8 cellular contexts compared by ENCODE assay signal in the genomic region with DNA sequence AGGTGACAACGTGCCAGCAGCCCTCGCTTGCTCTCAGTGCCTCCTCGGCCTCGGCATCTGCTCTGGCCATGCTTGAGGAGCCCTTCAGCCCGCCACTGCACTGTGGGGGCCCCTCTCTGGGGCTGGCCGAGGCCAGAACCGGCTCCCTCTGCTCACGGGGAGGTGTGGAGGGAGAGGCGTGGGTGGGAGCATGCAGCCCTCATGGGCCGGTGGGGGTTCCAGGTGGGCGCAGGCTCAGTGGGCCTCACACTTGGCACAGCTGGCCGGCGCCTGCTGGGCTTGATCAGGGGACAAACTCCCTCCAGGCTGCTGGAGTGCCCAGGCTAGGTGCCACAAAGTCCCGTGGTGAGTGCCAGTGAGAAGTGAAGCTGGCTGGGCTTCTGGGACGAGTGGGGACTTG.
"Had no signal": no experiment of that assay in that cellular context is flagged by ENCODE, and none has a peak within 500 bp of the region (broad histone marks: within the 10 kb centered on the region; RNA-seq: fewer than 3 reads in every experiment).

No MANE protein-coding gene starts in this region.

- H3K27ac ChIP-seq: HL-60 had no signal

- H3K4me1 Mint-ChIP-seq: GM23338, H9 had no signal

- H3K27me3 Mint-ChIP-seq: IgD-negative memory B cell had no signal

- FAIRE-seq: H1, H54, HepG2 had no signal

- H3K4me3 ChIP-seq: GM23338 had no signal

- H3K27ac Mint-ChIP-seq: GM23338, H9, IgD-negative memory B cell had no signal

- H3K36me3 Mint-ChIP-seq: IgD-negative memory B cell had no signal

- H3K4me3 Mint-ChIP-seq: GM23338, H9, IgD-negative memory B cell had no signal

- ATAC-seq: GM23338, HepG2 had no signal

- DNase-seq: H9, HCEC 1CT had no signal
